ENCODE assay signal across 8 cellular contexts in the genomic region with DNA sequence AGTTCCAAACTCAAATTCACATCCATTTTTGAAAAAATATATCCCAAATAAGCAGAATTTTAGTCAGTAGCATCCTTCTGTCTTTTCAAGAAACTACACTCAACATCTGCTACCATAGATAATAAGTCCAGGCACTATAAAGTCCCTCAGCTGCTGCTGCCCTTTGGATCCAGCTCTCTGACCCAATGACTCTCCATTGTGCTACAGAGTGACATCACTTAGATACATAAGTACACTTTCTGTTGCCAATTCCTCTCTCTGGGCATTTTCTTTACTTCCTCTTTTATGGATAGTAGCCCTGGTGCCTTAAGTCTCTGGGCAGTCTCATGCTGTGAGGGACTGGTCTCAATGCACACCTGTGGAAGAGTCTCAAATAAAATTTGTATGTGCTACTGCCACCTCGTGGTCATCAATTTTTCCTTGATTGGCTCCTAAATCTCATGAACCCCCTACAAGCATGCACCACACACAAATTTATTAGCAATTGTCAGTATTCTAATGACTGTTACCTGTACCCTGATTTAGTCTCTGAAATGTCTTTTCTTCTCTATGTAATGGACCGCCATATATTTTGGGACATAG.
DNase-seq lines count a peak whose midpoint lies in the region; ATAC-seq and TF ChIP-seq lines count a peak whose summit lies in the region.

No MANE protein-coding gene starts in this region.

- H3K4me1 ChIP-seq in left ventricle myocardium inferior (no peaks in the 10 kb centered on the region), ascending aorta (no peaks in the 10 kb centered on the region), gastrocnemius medialis (no peaks in the 10 kb centered on the region)

- no peaks in the 10 kb centered on the region for H3K27me3 ChIP-seq in left ventricle myocardium inferior (ENCODE audit: low read depth)
- H3K27me3 ChIP-seq in ascending aorta = no peaks in the 10 kb centered on the region
- H3K27me3 ChIP-seq in gastrocnemius medialis = no peaks in the 10 kb centered on the region

- no peak overlapping the region for H3K27ac ChIP-seq in left ventricle myocardium inferior (replicated peaks)
- no peak overlapping the region for H3K27ac ChIP-seq in ascending aorta
- no peak overlapping the region for H3K27ac ChIP-seq in gastrocnemius medialis

- DNase-seq in left ventricle myocardium inferior (no peak), Right ventricle myocardium inferior (ENCODE audit: missing footprints) (no peak), NCI-H2107 (lab: John Stamatoyannopoulos, UW) (peak; percentile 1), epithelial cell of proximal tubule (ENCODE audit: low read depth) (no peak), superior temporal gyrus (ENCODE audit: extremely low spot score) (peak; percentile 68), ascending aorta (ENCODE audit: low spot score in 2 of 2) (no peak), gastrocnemius medialis (no peak)

- H3K9me3 ChIP-seq in left ventricle myocardium inferior (replicated peaks) (peaks cover 31% of the 10 kb centered on the region), ascending aorta (peaks cover 0 to 3% of the 10 kb centered on the region in 2 donors), gastrocnemius medialis (no peaks in the 10 kb centered on the region)

- TF ChIP-seq CTCF in left ventricle myocardium inferior (IDR thresholded peaks at IDR 0.05; ENCODE audit: borderline replicate concordance) (peak; percentile 34), epithelial cell of proximal tubule (conservative IDR thresholded peaks at IDR 0.05; ENCODE audit: low read depth, low read length) (peak; percentile 54), ascending aorta (IDR thresholded peaks at IDR 0.05) (no peak), gastrocnemius medialis (IDR thresholded peaks at IDR 0.05 in 4 of 5, conservative IDR thresholded peaks at IDR 0.05 in 1 of 5) (no peak)

- intact Hi-C loops in left ventricle myocardium inferior (cut with micrococcal nuclease) = no loop called here
- intact Hi-C loops in Right ventricle myocardium inferior (cut with DNase I) = no loop called here
- intact Hi-C loops in ascending aorta (cut with DNase I) = no loop called here
- intact Hi-C loops in gastrocnemius medialis (cut with DNase I; ENCODE audit: low total_unique reads) = no loop called here

- in situ Hi-C loops in gastrocnemius medialis (cut with MboI; ENCODE audit: low sequenced_read_pairs in 4 of 4) = no loop called here

- no peak for TF ChIP-seq POLR2A in gastrocnemius medialis (IDR thresholded peaks at IDR 0.05)

- no peaks in the 10 kb centered on the region for H3K36me3 ChIP-seq in left ventricle myocardium inferior
- no peaks in the 10 kb centered on the region for H3K36me3 ChIP-seq in ascending aorta
- no peaks in the 10 kb centered on the region for H3K36me3 ChIP-seq in gastrocnemius medialis

- no peak overlapping the region for H3K4me3 ChIP-seq in left ventricle myocardium inferior
- no peak overlapping the region for H3K4me3 ChIP-seq in epithelial cell of proximal tubule (ENCODE audit: low read depth, low read length)
- no peak overlapping the region for H3K4me3 ChIP-seq in ascending aorta
- H3K4me3 ChIP-seq in gastrocnemius medialis = no peak overlapping the region

- ATAC-seq in Right ventricle myocardium inferior (no peak), HG02623 (IDR thresholded peaks at IDR 0.05; ENCODE audit: unreplicated experiment) (peak; percentile 86), gastrocnemius medialis (no peak)

Comparison
In these comparisons a context has a peak if more than half of its experiments do, and no peak if none do; other contexts are left out.
1. DNase-seq: peak in NCI-H2107 (single experiment) and superior temporal gyrus (single experiment); none in left ventricle myocardium inferior (single experiment), Right ventricle myocardium inferior (single experiment), epithelial cell of proximal tubule (single experiment), ascending aorta (0 of 2) and gastrocnemius medialis (0 of 2).
2. CTCF ChIP-seq: peak in left ventricle myocardium inferior (single experiment) and epithelial cell of proximal tubule (single experiment); none in ascending aorta (0 of 3) and gastrocnemius medialis (0 of 5).